26 cellular contexts compared by ENCODE assay signal in the genomic region with DNA sequence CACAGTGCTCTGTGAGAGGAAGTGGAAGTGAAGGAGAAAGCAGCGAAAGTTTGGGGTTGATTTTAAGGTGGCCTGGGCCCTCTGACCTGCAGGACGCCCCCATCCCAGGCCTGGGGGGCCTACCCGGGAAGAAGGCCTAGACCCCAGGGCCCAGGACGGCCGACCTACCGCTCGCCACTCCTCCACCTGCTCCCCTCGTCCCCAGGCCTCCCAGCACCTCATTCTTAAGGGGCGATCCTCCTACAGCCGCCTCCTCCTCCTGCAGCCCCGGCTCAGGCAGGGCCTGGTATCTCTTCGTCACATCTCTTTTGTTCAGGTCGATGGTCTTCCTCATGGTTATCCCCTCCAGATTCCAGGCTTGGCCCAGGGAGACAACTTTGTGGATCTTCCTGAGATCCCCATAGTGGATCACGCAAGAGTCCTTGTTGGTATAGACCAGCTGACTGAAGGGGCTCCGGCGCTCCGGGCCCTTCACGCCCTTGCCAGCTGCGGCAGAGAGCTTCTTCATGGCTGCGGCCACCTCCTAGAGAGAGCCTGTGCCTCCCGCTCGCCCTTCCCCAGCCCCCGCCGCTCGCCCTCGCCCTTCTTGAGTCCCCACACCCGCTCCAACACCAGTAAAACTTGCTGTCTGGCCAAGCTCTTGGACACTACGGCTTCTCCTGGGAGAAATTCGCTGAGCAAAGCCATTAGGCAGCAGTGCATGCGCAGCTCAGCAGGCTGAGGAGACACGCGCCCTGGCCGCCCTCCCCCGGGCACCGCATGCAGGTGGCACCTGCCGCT.
DNase-seq lines count a peak whose midpoint lies in the region; ATAC-seq, FAIRE-seq and TF ChIP-seq lines count a peak whose summit lies in the region.
"Had no signal": no experiment of that assay in that cellular context is flagged by ENCODE, and none has a peak within 500 bp of the region (broad histone marks: within the 10 kb centered on the region; RNA-seq: fewer than 3 reads in every experiment).

No MANE protein-coding gene starts in this region.

- no peaks in the 10 kb centered on the region for H3F3A ChIP-seq in SK-N-SH (replicated peaks; ENCODE audit: insufficient read depth)

- H3K4me2 ChIP-seq in SK-N-SH (no peak overlapping the region), K562 (ENCODE audit: insufficient read depth, low read length) (no peak overlapping the region)
- H3K4me2 ChIP-seq: BLaER1 had no signal

- BruUV-seq in K562 (replicated peaks; lab: Mats Ljungman, UMichigan) = no TSS peak

- no peaks in the 10 kb centered on the region for H3K4me1 Mint-ChIP-seq in stimulated activated naive CD8-positive, alpha-beta T cell treated with anti-CD3 and anti-CD28 coated beads, Interleukin-15, amount 100 ng/mL, for 72 hours
- no peaks in the 10 kb centered on the region for H3K4me1 Mint-ChIP-seq in activated CD4-positive, alpha-beta memory T cell treated with anti-CD3 and anti-CD28 coated beads, Interleukin-2, amount 10 ng/mL, durations not matched to agents 7 days and 5 days
- H3K4me1 Mint-ChIP-seq: CD4-positive, CD25-positive, alpha-beta regulatory T cell; IgD-negative memory B cell had no signal

- H3K36me3 ChIP-seq in SK-N-SH (replicated peaks in 1 of 2; ENCODE audit: control insufficient read depth in 1 of 2, insufficient read depth in 2 of 2, low read length in 1 of 2) (no peaks in the 10 kb centered on the region), K562 (ENCODE audit: control insufficient read depth, insufficient read depth, low read length) (no peaks in the 10 kb centered on the region), left lung (no peaks in the 10 kb centered on the region)
- H3K36me3 ChIP-seq: BLaER1 had no signal

- TF ChIP-seq EP300 in SK-N-SH (IDR thresholded peaks at IDR 0.05; ENCODE audit: borderline replicate concordance in 1 of 2, low read depth in 1 of 2, low read length in 1 of 2) = no peak
- no peak for TF ChIP-seq EP300 in K562 (IDR thresholded peaks at IDR 0.05; ENCODE audit: low read length)

- peaks cover 29% of the 10 kb centered on the region; the same call in 1 of the 2 replicates for H3K27me3 ChIP-seq in SK-N-SH (ENCODE audit: insufficient read depth)
- H3K27me3 ChIP-seq in K562 (ENCODE audit: control insufficient read depth in 2 of 2, insufficient read depth in 2 of 2, low read length in 2 of 2) = peaks cover 0 to 18% of the 10 kb centered on the region in 2 experiments; a peak in 2 of 5 replicates
- H3K27me3 ChIP-seq in left lung = peaks cover 6 to 28% of the 10 kb centered on the region in 2 donors
- H3K27me3 ChIP-seq: BLaER1 had no signal

- in situ Hi-C loops in K562 (cut with MboI) = no loop called here

- H3K9me3 ChIP-seq in SK-N-SH (no peaks in the 10 kb centered on the region), K562 (replicated peaks; ENCODE audit: control insufficient read depth, insufficient read depth, low read depth, low read length) (no peaks in the 10 kb centered on the region), left lung (no peaks in the 10 kb centered on the region)

- no peak for TF ChIP-seq POLR2A in K562 (conservative IDR thresholded peaks at IDR 0.05)

- H3K9me1 ChIP-seq in K562 (ENCODE audit: control insufficient read depth, insufficient read depth, low read length) = no peaks in the 10 kb centered on the region

- intact Hi-C loops in K562 (cut with micrococcal nuclease) = no loop called here
- intact Hi-C loops in left lung (cut with DNase I) = no loop called here

- H3K9me2 ChIP-seq in SK-N-SH = no peaks in the 10 kb centered on the region

- no peaks in the 10 kb centered on the region for H3K27me3 Mint-ChIP-seq in stimulated activated naive CD8-positive, alpha-beta T cell treated with anti-CD3 and anti-CD28 coated beads, Interleukin-15, amount 100 ng/mL, for 72 hours
- peaks cover 4% of the 10 kb centered on the region for H3K27me3 Mint-ChIP-seq in activated CD4-positive, alpha-beta memory T cell treated with anti-CD3 and anti-CD28 coated beads, Interleukin-2, amount 10 ng/mL, durations not matched to agents 7 days and 5 days

- FAIRE-seq in K562 (lab: Jason Lieb, UNC) = no peak
- FAIRE-seq: A204.1, D721Med, G401.6 had no signal

- WGBS in SK-N-SH (ENCODE audit: low lambda C conversion rate) = 43% methylated on average over 33 of the region's 36 CpGs
- WGBS in K562 (ENCODE audit: insufficient coverage, low coverage, missing lambda C conversion rate) = 42% methylated on average over 35 of the region's 36 CpGs

- DNase-seq in SK-N-SH (no peak), K562 (ENCODE audit: extremely low read depth in 1 of 4, low spot score in 3 of 4) (no peak), left lung (peak in 1 of 2 donors; percentile 65), HUDEP-2 (lab: John Stamatoyannopoulos, UW; ENCODE audit: unreplicated experiment in 76 of 76) (no peak)
- no peak for DNase-seq in stimulated activated naive CD8-positive, alpha-beta T cell treated with anti-CD3 and anti-CD28 coated beads, Interleukin-15, amount 100 ng/mL, for 72 hours
- no peak for DNase-seq in activated CD4-positive, alpha-beta memory T cell treated with anti-CD3 and anti-CD28 coated beads, Interleukin-2, amount 10 ng/mL, durations not matched to agents 7 days and 5 days
- DNase-seq: CD4-positive, CD25-positive, alpha-beta regulatory T cell; GM23248; HCEC 1CT; Karpas-422; NCI-H1092 treated with DMSO at 0.1 percent for 48 hours; NCI-H146; NCI-H1930; NCI-H2227 treated with DMSO at 0.1 percent for 48 hours; NCI-H510A; NCI-H748 treated with DMSO at 0.1 percent for 48 hours; SHP77 treated with DMSO at 0.1 percent for 48 hours; T-helper 17 cell had no signal

- H3K79me2 ChIP-seq in SK-N-SH (ENCODE audit: insufficient read depth) (no peaks in the 10 kb centered on the region), K562 (ENCODE audit: control insufficient read depth, insufficient read depth, low read length) (no peaks in the 10 kb centered on the region)

- no peak overlapping the region for H3K4me3 Mint-ChIP-seq in stimulated activated naive CD8-positive, alpha-beta T cell treated with anti-CD3 and anti-CD28 coated beads, Interleukin-15, amount 100 ng/mL, for 72 hours
- H3K4me3 Mint-ChIP-seq in activated CD4-positive, alpha-beta memory T cell treated with anti-CD3 and anti-CD28 coated beads, Interleukin-2, amount 10 ng/mL, durations not matched to agents 7 days and 5 days = no peak overlapping the region
- H3K4me3 Mint-ChIP-seq: CD4-positive, CD25-positive, alpha-beta regulatory T cell; T-helper 17 cell had no signal

- CTCF ChIA-PET in SK-N-SH (lab: Yijun Ruan, JAX) (interaction anchor here (0.6 kb wide), 1 partner anchor 1114 kb away, joined by 3 read pairs; no protein-coding TSS in a partner anchor), K562 (lab: Yijun Ruan, JAX; ENCODE audit: low intra/inter-chr PET ratio) (no interaction called here)
- CTCF ChIA-PET in activated CD4-positive, alpha-beta memory T cell treated with anti-CD3 and anti-CD28 coated beads, Interleukin-2, amount 10 ng/mL, durations not matched to agents 7 days and 5 days (lab: Charles Lee) = no interaction called here

- H3K9me3 Mint-ChIP-seq in stimulated activated naive CD8-positive, alpha-beta T cell treated with anti-CD3 and anti-CD28 coated beads, Interleukin-15, amount 100 ng/mL, for 72 hours = no peaks in the 10 kb centered on the region
- H3K9me3 Mint-ChIP-seq in activated CD4-positive, alpha-beta memory T cell treated with anti-CD3 and anti-CD28 coated beads, Interleukin-2, amount 10 ng/mL, durations not matched to agents 7 days and 5 days = no peaks in the 10 kb centered on the region
- H3K9me3 Mint-ChIP-seq: CD4-positive, CD25-positive, alpha-beta regulatory T cell; IgD-negative memory B cell had no signal

- H3K4me3 ChIP-seq in SK-N-SH (ENCODE audit: low read depth in 2 of 2, low read length in 1 of 2) (no peak overlapping the region), K562 (no peak overlapping the region), left lung (no peak overlapping the region)
- H3K4me3 ChIP-seq: BLaER1, GM23248 had no signal

- TF ChIP-seq CTCF in SK-N-SH (IDR thresholded peaks at IDR 0.05) (no peak), K562 (IDR thresholded peaks at IDR 0.05 in 2 of 3, conservative IDR thresholded peaks at IDR 0.05 in 1 of 3; ENCODE audit: insufficient read depth in 2 of 3, low read depth in 1 of 3, low read length in 3 of 3) (no peak), left lung (IDR thresholded peaks at IDR 0.05) (no peak)

- H4K20me1 ChIP-seq in SK-N-SH (ENCODE audit: insufficient read depth) = no peaks in the 10 kb centered on the region
- H4K20me1 ChIP-seq in K562 (replicated peaks; ENCODE audit: control insufficient read depth, insufficient read depth, low read length) = no peaks in the 10 kb centered on the region
- H4K20me1 ChIP-seq: BLaER1 had no signal

- no peak for TF ChIP-seq RAD21 in SK-N-SH (IDR thresholded peaks at IDR 0.05; ENCODE audit: low read length)
- TF ChIP-seq RAD21 in K562 (CRISPR knock-in tag; conservative IDR thresholded peaks at IDR 0.05 in 1 of 2, IDR thresholded peaks at IDR 0.05 in 1 of 2) = no peak

- ATAC-seq in SK-N-SH treated with all-trans-retinoic acid at 6 μM for 48 hours = peak; percentile 16; the same call in 1 of the 3 replicates
- ATAC-seq in K562 = peak; percentile 61
- peak; percentile 13 for ATAC-seq in left lung
- ATAC-seq in stimulated activated naive CD8-positive, alpha-beta T cell treated with anti-CD3 and anti-CD28 coated beads, Interleukin-15, amount 100 ng/mL, for 72 hours = peak; percentile 46
- no peak for ATAC-seq in GM21737 (IDR thresholded peaks at IDR 0.05; ENCODE audit: unreplicated experiment)
- ATAC-seq: Panc1, T-helper 17 cell had no signal

- no peaks in the 10 kb centered on the region for H3K36me3 Mint-ChIP-seq in activated CD4-positive, alpha-beta memory T cell treated with anti-CD3 and anti-CD28 coated beads, Interleukin-2, amount 10 ng/mL, durations not matched to agents 7 days and 5 days (ENCODE audit: low read depth)
- H3K36me3 Mint-ChIP-seq: CD4-positive, CD25-positive, alpha-beta regulatory T cell; IgD-negative memory B cell had no signal

- H3K4me1 ChIP-seq in SK-N-SH (ENCODE audit: control insufficient read depth in 1 of 2, insufficient read depth in 2 of 2, low read depth in 1 of 2, low read length in 1 of 2) = peaks cover 0 to 5% of the 10 kb centered on the region in 2 experiments; a peak in 1 of 4 replicates
- H3K4me1 ChIP-seq in K562 (replicated peaks in 1 of 2; ENCODE audit: control insufficient read depth in 2 of 2, insufficient read depth in 2 of 2, low read length in 2 of 2) = peaks cover 0 to 19% of the 10 kb centered on the region in 2 experiments; a peak in 3 of 5 replicates
- H3K4me1 ChIP-seq in left lung = no peaks in the 10 kb centered on the region

- H2AFZ ChIP-seq in SK-N-SH (ENCODE audit: low read depth) (no peak overlapping the region), K562 (ENCODE audit: low read depth, low read length) (peak overlapping the region; percentile 62)
- H2AFZ ChIP-seq: GM23248 had no signal

- H3K27ac ChIP-seq in SK-N-SH (ENCODE audit: low read depth in 2 of 2, low read length in 1 of 2) (no peak overlapping the region), K562 (ENCODE audit: extremely low read depth, low read depth, low read length) (no peak overlapping the region), left lung (no peak overlapping the region)
- H3K27ac ChIP-seq: BLaER1, GM23248 had no signal

- H3K9ac ChIP-seq in SK-N-SH (no peak overlapping the region), K562 (ENCODE audit: insufficient read depth in 1 of 2, low read depth in 2 of 2, low read length in 2 of 2) (no peak overlapping the region)
- H3K9ac ChIP-seq: BLaER1, GM23248 had no signal

- no peak overlapping the region for H3K27ac Mint-ChIP-seq in stimulated activated naive CD8-positive, alpha-beta T cell treated with anti-CD3 and anti-CD28 coated beads, Interleukin-15, amount 100 ng/mL, for 72 hours
- no peak overlapping the region for H3K27ac Mint-ChIP-seq in activated CD4-positive, alpha-beta memory T cell treated with anti-CD3 and anti-CD28 coated beads, Interleukin-2, amount 10 ng/mL, durations not matched to agents 7 days and 5 days
- H3K27ac Mint-ChIP-seq: CD4-positive, CD25-positive, alpha-beta regulatory T cell; IgD-negative memory B cell; T-helper 17 cell had no signal

- POLR2A ChIA-PET in SK-N-SH (lab: Yijun Ruan, JAX) (no interaction called here), K562 (lab: Yijun Ruan, JAX) (interaction anchor here (0.6 kb wide), 1 partner anchor 808 kb away, joined by 4 read pairs; no protein-coding TSS in a partner anchor)
- POLR2A ChIA-PET in activated CD4-positive, alpha-beta memory T cell treated with anti-CD3 and anti-CD28 coated beads, Interleukin-2, amount 10 ng/mL, durations not matched to agents 7 days and 5 days (lab: Charles Lee) = no interaction called here
